8 cellular contexts compared by ENCODE assay signal in the genomic region with DNA sequence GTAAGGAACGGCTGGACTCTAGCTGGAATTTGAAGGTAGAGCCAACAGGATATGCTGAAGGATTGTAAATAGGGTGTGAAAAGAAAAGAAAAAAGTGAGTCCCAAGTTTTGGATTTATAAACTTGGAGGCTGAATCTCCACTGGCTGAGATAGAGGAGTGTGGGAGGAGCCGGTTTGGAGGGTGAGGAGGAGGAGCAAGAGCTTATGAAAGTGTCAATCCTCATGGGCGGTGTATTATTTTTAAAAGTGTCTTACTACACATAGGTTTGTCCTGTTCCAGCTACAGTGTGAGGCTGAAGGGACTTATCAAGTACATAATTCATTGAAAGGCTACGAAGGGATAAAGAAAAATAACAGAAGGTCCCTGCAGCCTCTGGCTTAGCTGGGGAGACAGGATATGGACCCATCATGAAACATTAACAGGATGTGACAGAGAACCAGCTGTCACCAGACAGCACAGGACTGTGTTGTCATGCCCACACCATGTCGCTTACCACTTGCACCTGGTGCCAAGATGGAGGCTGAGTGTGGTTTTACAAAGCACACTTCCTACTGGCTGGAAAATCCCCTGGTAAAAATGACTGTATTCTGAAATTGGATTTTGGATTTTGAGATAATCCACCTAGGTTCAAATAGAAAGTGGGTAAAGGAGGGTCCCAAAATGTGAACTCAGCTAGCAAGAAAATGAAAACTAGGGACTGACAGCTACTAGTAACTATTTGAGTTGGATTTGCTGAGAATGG. TPM values are rescaled to one million over a fixed set of nuclear protein-coding genes. Genes with fewer than 3 reads are reported as not detected.
DNase-seq lines count a peak whose midpoint lies in the region; ATAC-seq, FAIRE-seq and TF ChIP-seq lines count a peak whose summit lies in the region.

No MANE protein-coding gene starts in this region.

- WGBS in small intestine, 3 donors = 64 to 86% (median 75%) methylated on average over 5 of the region's 5 CpGs
- 78 to 91% (median 83%) methylated on average over 5 of the region's 5 CpGs for WGBS in heart left ventricle, 4 donors

- no peaks in the 10 kb centered on the region for H3K4me1 ChIP-seq in small intestine (ENCODE audit: control insufficient read depth in 2 of 2, insufficient read depth in 1 of 2, low read depth in 1 of 2, low read length in 1 of 2)
- H3K4me1 ChIP-seq in heart left ventricle = peaks cover 0 to 25% (median 7%) of the 10 kb centered on the region in 12 donors

- H3K27ac ChIP-seq in small intestine (ENCODE audit: low read depth in 1 of 2, low read length in 1 of 2) (peak overlapping the region in 1 of 2 donors; percentile 45), heart left ventricle (no peak overlapping the region)

- no peaks in the 10 kb centered on the region for H3K9me3 ChIP-seq in small intestine (ENCODE audit: control insufficient read depth, low read depth)
- no peaks in the 10 kb centered on the region for H3K9me3 ChIP-seq in heart left ventricle

- H3K27me3 ChIP-seq in small intestine (ENCODE audit: control insufficient read depth in 2 of 2, insufficient read depth in 2 of 2, low read length in 2 of 2) (no peaks in the 10 kb centered on the region), heart left ventricle (no peaks in the 10 kb centered on the region)

- POLR2A ChIA-PET in GM10248 (lab: Yijun Ruan, JAX) = interaction anchor here (0.6 to 0.8 kb wide), 4 partner anchors 10 to 120 kb away, joined by 3 to 11 read pairs (median 4); no protein-coding TSS in a partner anchor

- peak; percentile 67 for DNase-seq in GM10248 (ENCODE audit: extremely low spot score)
- DNase-seq in activated CD4-positive, alpha-beta T cell treated with anti-CD3 and anti-CD28 coated beads, Interleukin-2, amount 50 U/mL, for 1 hour = peak; percentile 13
- peak; percentile 25 for DNase-seq in small intestine
- DNase-seq in HT-29 (ENCODE audit: low spot score) = no peak
- DNase-seq in heart left ventricle = no peak
- DNase-seq in NCI-H1436 (lab: John Stamatoyannopoulos, UW) = no peak

- H3K36me3 ChIP-seq in small intestine (ENCODE audit: control insufficient read depth in 2 of 2, insufficient read depth in 2 of 2, low read length in 2 of 2) (no peaks in the 10 kb centered on the region), heart left ventricle (no peaks in the 10 kb centered on the region)

- intact Hi-C loops in heart left ventricle (cut with DNase I) = no loop called here

- TF ChIP-seq POLR2A in heart left ventricle (IDR thresholded peaks at IDR 0.05) = no peak

- H3K4me3 ChIP-seq in small intestine (ENCODE audit: low read depth in 1 of 2, low read length in 2 of 2) (no peak overlapping the region), heart left ventricle (no peak overlapping the region)

- ATAC-seq in GM19468 (IDR thresholded peaks at IDR 0.05; ENCODE audit: extremely low read depth, unreplicated experiment) (peak; percentile 95), HG03521 (IDR thresholded peaks at IDR 0.05; ENCODE audit: unreplicated experiment) (peak; percentile 83), heart left ventricle (no peak)

- TF ChIP-seq CTCF in GM10248 (IDR thresholded peaks at IDR 0.05; ENCODE audit: control extremely low read depth, extremely low read depth, low read depth, missing control alignments) = no peak
- TF ChIP-seq CTCF in heart left ventricle (IDR thresholded peaks at IDR 0.05) = no peak

- CTCF ChIA-PET in GM10248 (lab: Yijun Ruan, JAX) = interaction anchor here (1.1 to 11.6 kb wide), 12 partner anchors 9 to 99 kb away, joined by 3 to 193 read pairs (median 5); no protein-coding TSS in a partner anchor

- no peak for FAIRE-seq in small intestine (lab: Jason Lieb, UNC)

RNA-seq across cellular contexts. Expression of gene MREG, which starts 2.5 kb away (rescaled TPM):
- 1 to 10 TPM; 1.9 to 6.9 (median 2.8) TPM for polyA plus RNA-seq in small intestine
- total RNA-seq in HT-29 (2014; rRNA removed; shearing (Covaris generic)) = 11.9 and 13.8 TPM in 2 replicates
- 1 to 10 TPM in 1 of 9 donors, under 1 TPM in 7, not detected in 1; 0.16 to 2.4 (median 0.40) TPM for total RNA-seq in heart left ventricle
- under 1 TPM; 0.14 to 0.23 TPM for polyA plus RNA-seq in heart left ventricle

Comparison
In these comparisons a context has a peak if more than half of its experiments do, and no peak if none do; other contexts are left out.
1. DNase-seq: peak in GM10248 (single experiment), activated CD4-positive, alpha-beta T cell treated with anti-CD3 and anti-CD28 coated beads, Interleukin-2, amount 50 U/mL, for 1 hour (single experiment) and small intestine (single experiment); none in HT-29 (single experiment), heart left ventricle (0 of 5) and NCI-H1436 (single experiment).
2. ATAC-seq: peak in GM19468 (single experiment) and HG03521 (single experiment); none in heart left ventricle (0 of 4).